In genomic region chr14:99137913-99138571, GRCh38 we compare ENCODE assay signal across 1 cellular context.
TF ChIP-seq lines count a peak whose summit lies in the region.

No MANE protein-coding gene starts in this region.

TF ChIP-seq in HepG2, 621 proteins besides CTCF, POLR2A, EP300 and RAD21 (continued from another document):
- TF ChIP-seq ZNF646 (CRISPR knock-in tag; IDR thresholded peaks at IDR 0.05): no peak
- TF ChIP-seq TOE1 (CRISPR knock-in tag; IDR thresholded peaks at IDR 0.05): no peak
